8 cellular contexts compared by ENCODE assay signal in genomic region chr14:28766505-28767238, GRCh38. TPM values are rescaled to one million over a fixed set of nuclear protein-coding genes. Genes with fewer than 3 reads are reported as not detected.
DNase-seq lines count a peak whose midpoint lies in the region; ATAC-seq and FAIRE-seq lines count a peak whose summit lies in the region.

Gene FOXG1 (plus strand): TSS chr14:28766787. CDS start chr14:28767280, 493 bp downstream.

- DNase-seq in COLO668 (lab: John Stamatoyannopoulos, UW; ENCODE audit: unreplicated experiment) (peak; percentile 98), SJCRH30 (peak; percentile 50 to 64), frontal cortex (ENCODE audit: low spot score in 2 of 2) (peak; percentile 79 to 82), CD1c-positive myeloid dendritic cell (ENCODE audit: extremely low spot score) (no peak), activated gamma-delta T cell (lab: John Stamatoyannopoulos, UW) (no peak)

- H3K36me3 ChIP-seq in SJCRH30 (no peaks in the 10 kb centered on the region), skeletal muscle tissue (ENCODE audit: control insufficient read depth in 3 of 3, insufficient read depth in 3 of 3, low read length in 3 of 3) (no peaks in the 10 kb centered on the region)

- no peak within 1 kb of the TSS for H3K9ac ChIP-seq in skeletal muscle tissue (ENCODE audit: low read depth in 1 of 3, low read length in 3 of 3)

- no peaks in the 10 kb centered on the region for H3K9me3 ChIP-seq in SJCRH30 (replicated peaks)
- peaks cover 0 to 3% (median 0%) of the 10 kb centered on the region in 3 donors for H3K9me3 ChIP-seq in skeletal muscle tissue (ENCODE audit: control insufficient read depth in 3 of 3, low read length in 3 of 3)

- peak within 1 kb of the TSS; percentile 58 for H3K4me3 ChIP-seq in SJCRH30
- H3K4me3 ChIP-seq in skeletal muscle tissue (ENCODE audit: low read length in 3 of 3): peak within 1 kb of the TSS; percentile 22 to 48 (median 40)

- FAIRE-seq in frontal cortex (lab: Jason Lieb, UNC): no peak

- ATAC-seq in HG02759 (IDR thresholded peaks at IDR 0.05; ENCODE audit: unreplicated experiment) (peak; percentile 79), HG02588 (IDR thresholded peaks at IDR 0.05; ENCODE audit: unreplicated experiment) (no peak)

- no peaks in the 10 kb centered on the region for H3K4me1 ChIP-seq in SJCRH30
- H3K4me1 ChIP-seq in skeletal muscle tissue (ENCODE audit: control insufficient read depth in 3 of 3, insufficient read depth in 3 of 3, low read length in 3 of 3): peaks cover 4 to 7% (median 6%) of the 10 kb centered on the region in 3 donors

- peaks cover 7% of the 10 kb centered on the region for H3K27me3 ChIP-seq in SJCRH30
- peaks cover 50 to 64% (median 61%) of the 10 kb centered on the region in 3 donors for H3K27me3 ChIP-seq in skeletal muscle tissue (ENCODE audit: control insufficient read depth in 3 of 3, insufficient read depth in 3 of 3, low read length in 3 of 3)

- H3K27ac ChIP-seq in SJCRH30: peak within 1 kb of the TSS; percentile 68
- no peak within 1 kb of the TSS for H3K27ac ChIP-seq in skeletal muscle tissue (ENCODE audit: low read depth, low read length)

RNA-seq across cellular contexts. Expression of gene FOXG1, which starts in this region (rescaled TPM):
- total RNA-seq in SJCRH30 (2014; rRNA removed; shearing (Covaris generic)): 0.71 and 0.81 TPM in 2 replicates
- 65.2 TPM for total RNA-seq in frontal cortex
- not detected for total RNA-seq in skeletal muscle tissue

Comparison
In these comparisons a context has a peak if more than half of its experiments do, and no peak if none do; other contexts are left out.
1. RNA of gene FOXG1 (total RNA-seq): 65.2 TPM in frontal cortex (single experiment); 0.71 to 0.81 TPM in SJCRH30 and not detected in skeletal muscle tissue (single experiment); every median in the first group is over 10 times any median in the second.
2. Peak in DNase-seq, H3K4me3 ChIP-seq and H3K27ac ChIP-seq in SJCRH30; RNA of the gene not detected or under 1 TPM.
3. DNase-seq: peak in COLO668 (single experiment) and frontal cortex (2 of 2); none in CD1c-positive myeloid dendritic cell (single experiment) and activated gamma-delta T cell (single experiment).